14 cellular contexts compared by ENCODE assay signal in genomic region chr6:168699631-168700315, GRCh38.
A peak's percentile ranks its signal among the peaks of the same experiment; 100 is the strongest.
DNase-seq lines count a peak whose midpoint lies in the region; ATAC-seq, FAIRE-seq and TF ChIP-seq lines count a peak whose summit lies in the region.
"Had no signal": no experiment of that assay in that cellular context is flagged by ENCODE, and none has a peak within 500 bp of the region (broad histone marks: within the 10 kb centered on the region; RNA-seq: fewer than 3 reads in every experiment).

No MANE protein-coding gene starts in this region.

- 0 out of 2 replicates have a peak overlapping the region, but pooled peaks have one; percentile 7 for H3K18ac ChIP-seq in H1 (ENCODE audit: extremely low read depth, low read length)

- no peak overlapping the region for H2BK15ac ChIP-seq in H1 (ENCODE audit: low read length)

- no peak overlapping the region for H3K23ac ChIP-seq in H1 (ENCODE audit: insufficient read length)

- DNase-seq in NCI-H146 (lab: John Stamatoyannopoulos, UW) (peak; percentile 70), H1 (ENCODE audit: low read depth in 1 of 2, low spot score in 2 of 2) (no peak), inferior parietal cortex (ENCODE audit: extremely low spot score) (peak; percentile 19), NCI-H226 (no peak), SHP77 (lab: John Stamatoyannopoulos, UW) (no peak)
- no peak for DNase-seq in stimulated activated naive CD4-positive, alpha-beta T cell treated with Interleukin-2 at 50 U/mL for 16 hours (lab: John Stamatoyannopoulos, UW)
- DNase-seq: activated CD4-positive, CD25-positive, alpha-beta regulatory T cell treated with anti-CD3 and anti-CD28 coated beads, Interleukin-2, amount 50 U/mL, for 72 hours; activated CD8-positive, alpha-beta memory T cell treated with anti-CD3 and anti-CD28 coated beads, Interleukin-2, amount 50 U/mL, for 4 hours; DMS79 treated with DMSO at 0.1 percent for 48 hours; PC-9 had no signal

- no peak overlapping the region for H3K14ac ChIP-seq in H1 (ENCODE audit: insufficient read length)

- H2BK12ac ChIP-seq in H1 (ENCODE audit: low read depth, low read length) = no peak overlapping the region

- no peak overlapping the region for H2BK20ac ChIP-seq in H1 (ENCODE audit: low read length)

- H2AFZ ChIP-seq in H1 (ENCODE audit: low read length) = no peak overlapping the region
- H2AFZ ChIP-seq: PC-9 had no signal

- H2BK120ac ChIP-seq in H1 (replicated peaks; ENCODE audit: low read depth, low read length) = no peak overlapping the region

- no peak overlapping the region for H3K9ac ChIP-seq in H1 (replicated peaks in 1 of 4; ENCODE audit: extremely low read depth in 1 of 4, low read depth in 3 of 4, low read length in 3 of 4)
- H3K9ac ChIP-seq in stomach smooth muscle (ENCODE audit: low read length in 2 of 2) = peak overlapping the region in 1 of 2 donors; percentile 21
- H3K9ac ChIP-seq: BLaER1 had no signal

- WGBS in H1 (ENCODE audit: extremely low coverage in 1 of 2, insufficient coverage in 1 of 2, insufficient read length in 1 of 2, insufficient replicate concordance in 2 of 2, low coverage in 1 of 2, low lambda C conversion rate in 2 of 2, missing lambda C conversion rate in 1 of 2), 2 experiments = 88% methylated on average over 15 of the region's 15 CpGs; no CpG with 5 or more reads in 1 of the 2 experiments

- no peak overlapping the region for H4K5ac ChIP-seq in H1 (ENCODE audit: insufficient read length, low read depth, low read length)

- H3K79me1 ChIP-seq in H1 (ENCODE audit: low read depth, low read length) = no peaks in the 10 kb centered on the region

- H4K8ac ChIP-seq in H1 (ENCODE audit: extremely low read depth, insufficient read depth, low read length) = no peak overlapping the region

- TF ChIP-seq POLR2A in H1 (IDR thresholded peaks at IDR 0.05; ENCODE audit: control extremely low read depth in 1 of 2, low read depth in 2 of 2, low read length in 2 of 2) = no peak

- no peak overlapping the region for H3K27ac ChIP-seq in H1 (ENCODE audit: low read depth, low read length)
- H3K27ac ChIP-seq in stomach smooth muscle (ENCODE audit: low read length) = peak overlapping the region; percentile 85
- H3K27ac ChIP-seq: BLaER1, PC-9 had no signal

- FAIRE-seq in H1 (lab: Jason Lieb, UNC) = no peak

- no peak overlapping the region for H2AK5ac ChIP-seq in H1 (ENCODE audit: low read depth, low read length)

- H3K4me3 ChIP-seq in H1 (ENCODE audit: extremely low read depth in 1 of 4, insufficient read depth in 2 of 4, low read depth in 3 of 4, low read length in 4 of 4) = no peak overlapping the region
- peak overlapping the region; percentile 28 to 49 for H3K4me3 ChIP-seq in stomach smooth muscle (ENCODE audit: low read length in 2 of 2)
- H3K4me3 ChIP-seq: BLaER1, PC-9 had no signal

- H3K9me3 ChIP-seq in H1 (ENCODE audit: insufficient read depth in 2 of 2, low read depth in 1 of 2, low read length in 1 of 2) (no peaks in the 10 kb centered on the region), stomach smooth muscle (ENCODE audit: control insufficient read depth in 2 of 2, low read length in 2 of 2) (no peaks in the 10 kb centered on the region)
- H3K9me3 ChIP-seq: BLaER1 had no signal

- no peak overlapping the region for H3K56ac ChIP-seq in H1 (replicated peaks; ENCODE audit: insufficient read length, low read depth, low read length)

- no peak overlapping the region for H2BK5ac ChIP-seq in H1 (ENCODE audit: low read depth, low read length)

- no peak for TF ChIP-seq CTCF in H1 (IDR thresholded peaks at IDR 0.05; ENCODE audit: control extremely low read depth in 1 of 3, insufficient read depth in 1 of 3, low read depth in 1 of 3, low read length in 3 of 3)

- POLR2A ChIA-PET in H1 (lab: Charles Lee; ENCODE audit: partially characterized antibody) = no interaction called here

- H3K4me1 ChIP-seq in H1 (replicated peaks in 1 of 4; ENCODE audit: control insufficient read depth in 3 of 4, insufficient read depth in 4 of 4, low read length in 3 of 4) (peaks cover 0 to 8% (median 3%) of the 10 kb centered on the region in 4 experiments; a peak in 3 of 7 replicates), stomach smooth muscle (ENCODE audit: control insufficient read depth, insufficient read depth, low read length) (peaks cover 40% of the 10 kb centered on the region)
- H3K4me1 ChIP-seq: BLaER1 had no signal

- H3K4ac ChIP-seq in H1 (replicated peaks; ENCODE audit: insufficient read length, low read depth, low read length) = no peak overlapping the region

- CTCF ChIA-PET in H1 (lab: Charles Lee; ENCODE audit: partially characterized antibody) = interaction anchor here (0.8 to 4.7 kb wide), 6 partner anchors 11 to 169 kb away, joined by 3 to 29 read pairs (median 3); no protein-coding TSS in a partner anchor

- no peak overlapping the region for H3K4me2 ChIP-seq in H1 (ENCODE audit: insufficient read depth in 1 of 2, low read depth in 2 of 2, low read length in 2 of 2)
- H3K4me2 ChIP-seq: BLaER1, PC-9 had no signal

- no peak for ATAC-seq in HG03565 (IDR thresholded peaks at IDR 0.05; ENCODE audit: unreplicated experiment)
- ATAC-seq: esophagus mucosa had no signal

- H3K23me2 ChIP-seq in H1 (ENCODE audit: low read depth, low read length) = no peaks in the 10 kb centered on the region

- no peaks in the 10 kb centered on the region for H3K27me3 ChIP-seq in H1 (replicated peaks in 1 of 4; ENCODE audit: control insufficient read depth in 3 of 4, extremely low read depth in 1 of 4, insufficient read depth in 3 of 4, low read length in 3 of 4)
- no peaks in the 10 kb centered on the region for H3K27me3 ChIP-seq in stomach smooth muscle (ENCODE audit: control insufficient read depth in 1 of 2, insufficient read depth in 2 of 2, low read length in 2 of 2)
- H3K27me3 ChIP-seq: BLaER1 had no signal

- TF ChIP-seq RAD21 in H1 (IDR thresholded peaks at IDR 0.05 in 1 of 2, conservative IDR thresholded peaks at IDR 0.05 in 1 of 2; ENCODE audit: low read depth in 2 of 2, low read length in 2 of 2) = no peak

- H3K79me2 ChIP-seq in H1 (ENCODE audit: control insufficient read depth in 1 of 2, insufficient read depth in 2 of 2, low read length in 2 of 2) = no peaks in the 10 kb centered on the region

- no peaks in the 10 kb centered on the region for H4K20me1 ChIP-seq in H1 (replicated peaks in 1 of 2; ENCODE audit: control insufficient read depth in 1 of 2, insufficient read depth in 2 of 2, low read length in 2 of 2)
- H4K20me1 ChIP-seq: BLaER1 had no signal

- H3K36me3 ChIP-seq in H1 (ENCODE audit: control insufficient read depth in 2 of 4, insufficient read depth in 4 of 4, low read length in 3 of 4) (no peaks in the 10 kb centered on the region), stomach smooth muscle (ENCODE audit: control insufficient read depth in 2 of 2, insufficient read depth in 2 of 2, low read length in 2 of 2) (no peaks in the 10 kb centered on the region)
- H3K36me3 ChIP-seq: BLaER1 had no signal

- TF ChIP-seq EP300 in H1 (IDR thresholded peaks at IDR 0.05; ENCODE audit: borderline replicate concordance in 1 of 2, low read depth in 2 of 2, low read length in 2 of 2) = no peak

- H4K91ac ChIP-seq in H1 (replicated peaks; ENCODE audit: insufficient read length, low read length) = no peak overlapping the region

TF ChIP-seq in H1, 55 proteins besides CTCF, POLR2A, EP300 and RAD21:
- TF ChIP-seq RBBP5 (IDR thresholded peaks at IDR 0.05; ENCODE audit: borderline replicate concordance, low read depth, low read length) = no peak
- no peak for TF ChIP-seq USF2 (IDR thresholded peaks at IDR 0.05; ENCODE audit: low read length)
- TF ChIP-seq TAF7 (optimal IDR thresholded peaks at IDR 0.05; ENCODE audit: borderline replicate concordance, low read depth, low read length) = no peak
- TF ChIP-seq CTBP2 (IDR thresholded peaks at IDR 0.05; ENCODE audit: borderline replicate concordance, insufficient read depth, insufficient read length, low read length) = no peak

Comparison
In these comparisons a context has a peak if more than half of its experiments do, and no peak if none do; other contexts are left out.
1. DNase-seq: peak in NCI-H146 (single experiment) and inferior parietal cortex (single experiment); none in H1 (0 of 2), stimulated activated naive CD4-positive, alpha-beta T cell treated with Interleukin-2 at 50 U/mL for 16 hours (single experiment), NCI-H226 (single experiment) and SHP77 (0 of 2).
2. H3K4me3 ChIP-seq: peak in stomach smooth muscle (2 of 2); none in H1 (0 of 4).